ENCODE assay signal across 24 cellular contexts in the genomic region with DNA sequence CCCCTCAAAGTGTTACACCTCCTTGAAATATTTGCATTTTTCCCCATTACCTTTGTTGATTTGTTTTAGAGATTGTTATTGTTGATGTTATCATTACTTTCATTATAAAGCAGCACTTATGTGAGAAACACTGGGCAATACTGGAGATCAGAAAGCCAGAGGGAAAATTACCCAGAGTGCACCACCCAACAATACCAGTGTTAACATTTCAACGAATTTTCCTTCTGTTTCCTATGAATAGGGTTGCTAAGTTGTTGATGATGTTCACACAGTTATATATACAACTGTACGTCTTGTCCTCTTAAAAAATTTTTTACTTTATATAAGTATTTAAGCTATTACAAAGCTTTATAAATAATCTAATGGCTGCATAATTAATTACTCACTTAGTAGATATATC.
DNase-seq lines count a peak whose midpoint lies in the region; ATAC-seq, FAIRE-seq and TF ChIP-seq lines count a peak whose summit lies in the region.
"Had no signal": no experiment of that assay in that cellular context is flagged by ENCODE, and none has a peak within 500 bp of the region (broad histone marks: within the 10 kb centered on the region; RNA-seq: fewer than 3 reads in every experiment).

No MANE protein-coding gene starts in this region.

- peaks cover 26 to 61% of the 10 kb centered on the region in 2 experiments for H3K4me1 ChIP-seq in SK-N-SH (ENCODE audit: control insufficient read depth in 1 of 2, insufficient read depth in 2 of 2, low read depth in 1 of 2, low read length in 1 of 2)
- no peaks in the 10 kb centered on the region for H3K4me1 ChIP-seq in GM12878 (ENCODE audit: control insufficient read depth, insufficient read depth, low read length)
- H3K4me1 ChIP-seq in esophagus muscularis mucosa, result peaks cover 37 to 74% (median 67%) of the 10 kb centered on the region in 4 donors

- TF ChIP-seq RAD21 in SK-N-SH (IDR thresholded peaks at IDR 0.05; ENCODE audit: low read length) (no peak), GM12878 (IDR thresholded peaks at IDR 0.05; ENCODE audit: insufficient read depth, low read depth, low read length) (no peak)

- H3K9me3 ChIP-seq in SK-N-SH (no peaks in the 10 kb centered on the region), GM12878 (replicated peaks; ENCODE audit: control insufficient read depth, insufficient read depth, low read length) (no peaks in the 10 kb centered on the region), esophagus muscularis mucosa (no peaks in the 10 kb centered on the region)
- H3K9me3 ChIP-seq: BE2C; BLaER1 treated with 17β-estradiol and CSF1 and Interleukin-3, amounts not matched to agents 10 nM and 100 nM; HAP-1 had no signal

- intact Hi-C loops in GM12878 (cut with micrococcal nuclease; ENCODE audit: unreplicated experiment) (loop anchor here (10.0 kb wide), 1 partner anchor 482 kb away; no protein-coding TSS in a partner anchor), esophagus muscularis mucosa (cut with DNase I) (loop anchor here (5.0 kb wide), 1 partner anchor 204 kb away; no protein-coding TSS in a partner anchor)

- no peak overlapping the region; the same call in 1 of the 2 replicates for H2AFZ ChIP-seq in SK-N-SH (ENCODE audit: low read depth)
- no peak overlapping the region for H2AFZ ChIP-seq in GM12878 (ENCODE audit: control insufficient read depth, low read depth, low read length)
- H2AFZ ChIP-seq: GM23338 had no signal

- FAIRE-seq in GM12878 (lab: Jason Lieb, UNC), result no peak
- FAIRE-seq: A204.1, D721Med, GM19239, H54 had no signal

- 0 out of 2 replicates have a peak, but pooled peaks cover 5% of the 10 kb centered on the region for H4K20me1 ChIP-seq in SK-N-SH (ENCODE audit: insufficient read depth)
- no peaks in the 10 kb centered on the region for H4K20me1 ChIP-seq in GM12878 (ENCODE audit: control insufficient read depth, insufficient read depth)

- WGBS in SK-N-SH (ENCODE audit: low lambda C conversion rate), result 55% methylated on average over 2 of the region's 2 CpGs
- WGBS in GM12878 (ENCODE audit: insufficient coverage, insufficient replicate concordance, low lambda C conversion rate, missing lambda C conversion rate), result 23% methylated on average over 2 of the region's 2 CpGs
- 29% methylated on average over 2 of the region's 2 CpGs for WGBS in esophagus muscularis mucosa

- H3K9ac ChIP-seq in SK-N-SH (no peak overlapping the region), GM12878 (ENCODE audit: control insufficient read depth, insufficient read depth, low read length) (no peak overlapping the region)
- H3K9ac ChIP-seq: BLaER1 treated with 17β-estradiol and CSF1 and Interleukin-3, amounts not matched to agents 10 nM and 100 nM had no signal

- BruUV-seq in GM12878 (replicated peaks; lab: Mats Ljungman, UMichigan), result no TSS peak

- TF ChIP-seq POLR2A in GM12878 (IDR thresholded peaks at IDR 0.05; ENCODE audit: low read depth, low read length) (no peak), esophagus muscularis mucosa (IDR thresholded peaks at IDR 0.05; ENCODE audit: low read depth) (no peak)

- CTCF ChIA-PET in SK-N-SH (lab: Yijun Ruan, JAX), result interaction anchor here (0.8 to 13.3 kb wide), 8 partner anchors 8 to 540 kb away, joined by 3 to 280 read pairs (median 4); no protein-coding TSS in a partner anchor
- CTCF ChIA-PET in GM12878 (lab: Yijun Ruan, JAX), result interaction anchor here (0.6 to 19.6 kb wide), 6 partner anchors 9 to 1162 kb away, joined by 3 to 577 read pairs (median 4); no protein-coding TSS in a partner anchor

- peaks cover 39% of the 10 kb centered on the region for H3F3A ChIP-seq in SK-N-SH (replicated peaks; ENCODE audit: insufficient read depth)

- H3K4me3 ChIP-seq in SK-N-SH (ENCODE audit: low read depth in 2 of 2, low read length in 1 of 2) (no peak overlapping the region), GM12878 (no peak overlapping the region), esophagus muscularis mucosa (no peak overlapping the region)
- H3K4me3 ChIP-seq: BLaER1 treated with 17β-estradiol and CSF1 and Interleukin-3, amounts not matched to agents 10 nM and 100 nM; GM23338; HAP-1 had no signal

- RAD21 ChIA-PET in GM12878 (lab: Charles Lee; ENCODE audit: unreplicated experiment), result interaction anchor here (0.7 kb wide), 1 partner anchor 9 kb away, joined by 3 read pairs; no protein-coding TSS in a partner anchor

- POLR2A ChIA-PET in SK-N-SH (lab: Yijun Ruan, JAX) (no interaction called here), GM12878 (lab: Charles Lee) (no interaction called here)

- TF ChIP-seq CTCF in SK-N-SH (IDR thresholded peaks at IDR 0.05), result no peak
- no peak for TF ChIP-seq CTCF in GM12878 (IDR thresholded peaks at IDR 0.05 in 2 of 3, conservative IDR thresholded peaks at IDR 0.05 in 1 of 3; ENCODE audit: control insufficient read depth in 2 of 3, extremely low read depth in 1 of 3, insufficient read depth in 1 of 3, low read depth in 3 of 3, low read length in 3 of 3)
- TF ChIP-seq CTCF in esophagus muscularis mucosa (IDR thresholded peaks at IDR 0.05), result no peak

- TF ChIP-seq EP300 in SK-N-SH (IDR thresholded peaks at IDR 0.05; ENCODE audit: borderline replicate concordance in 1 of 2, low read depth in 1 of 2, low read length in 1 of 2), result no peak
- no peak for TF ChIP-seq EP300 in GM12878 (IDR thresholded peaks at IDR 0.05; ENCODE audit: borderline replicate concordance in 1 of 2, control insufficient read depth in 1 of 2, low read depth in 2 of 2, low read length in 2 of 2)
- no peak for TF ChIP-seq EP300 in esophagus muscularis mucosa (IDR thresholded peaks at IDR 0.05)

- no peaks in the 10 kb centered on the region for H3K9me2 ChIP-seq in SK-N-SH

- SMC1A ChIA-PET in GM12878 (lab: Charles Lee; ENCODE audit: uncharacterized antibody, unreplicated experiment), result interaction anchor here (1.0 to 1.5 kb wide), 3 partner anchors 132 to 206 kb away, joined by 3 to 5 read pairs (median 3); no protein-coding TSS in a partner anchor

- no peaks in the 10 kb centered on the region for H3K79me2 ChIP-seq in SK-N-SH (ENCODE audit: insufficient read depth)
- H3K79me2 ChIP-seq in GM12878 (ENCODE audit: control insufficient read depth, insufficient read depth, low read length), result no peaks in the 10 kb centered on the region

- H3K4me2 ChIP-seq in SK-N-SH (no peak overlapping the region), GM12878 (ENCODE audit: control insufficient read depth, insufficient read depth) (no peak overlapping the region)
- H3K4me2 ChIP-seq: BLaER1 treated with 17β-estradiol and CSF1 and Interleukin-3, amounts not matched to agents 10 nM and 100 nM; GM23338 had no signal

- H3K27me3 ChIP-seq in SK-N-SH (ENCODE audit: insufficient read depth) (no peaks in the 10 kb centered on the region), GM12878 (replicated peaks in 1 of 2; ENCODE audit: control insufficient read depth in 2 of 2, insufficient read depth in 2 of 2, low read length in 1 of 2) (no peaks in the 10 kb centered on the region), esophagus muscularis mucosa (no peaks in the 10 kb centered on the region)
- H3K27me3 ChIP-seq: BE2C had no signal

- no peak for ATAC-seq in SK-N-SH treated with all-trans-retinoic acid at 6 μM for 48 hours
- no peak for ATAC-seq in GM12878
- no peak for ATAC-seq in HG02840 (IDR thresholded peaks at IDR 0.05; ENCODE audit: low FRiP score, unreplicated experiment)
- ATAC-seq: GM23338 had no signal

- DNase-seq in SK-N-SH, result no peak
- no peak for DNase-seq in GM12878 (ENCODE audit: low read depth, low spot score)
- no peak for DNase-seq in esophagus muscularis mucosa (ENCODE audit: extremely low spot score)
- DNase-seq in activated naive CD4-positive, alpha-beta T cell treated with Interleukin-2 at 50 U/mL for 16 hours, result no peak
- no peak for DNase-seq in NCI-H2107 treated with DMSO at 0.1 percent for 48 hours (lab: John Stamatoyannopoulos, UW; ENCODE audit: unreplicated experiment)
- no peak for DNase-seq in H4 (ENCODE audit: low spot score)
- DNase-seq: ACHN; AML-193; CD4-positive, alpha-beta T cell; CD8-positive, alpha-beta memory T cell; DMS53; GF-D8; HFFc6 had no signal

- H3K27ac ChIP-seq in SK-N-SH (ENCODE audit: low read depth in 2 of 2, low read length in 1 of 2), result peak overlapping the region; percentile 85 to 94; a peak in 2 of 4 replicates
- H3K27ac ChIP-seq in GM12878 (ENCODE audit: control insufficient read depth, insufficient read depth), result no peak overlapping the region
- H3K27ac ChIP-seq in esophagus muscularis mucosa (replicated peaks in 1 of 4), result peak overlapping the region; percentile 70 to 82 (median 78)
- H3K27ac ChIP-seq: 22Rv1; BLaER1 treated with 17β-estradiol and CSF1 and Interleukin-3, amounts not matched to agents 10 nM and 100 nM had no signal

- in situ Hi-C loops in GM12878 (cut with MboI), result no loop called here

- H3K36me3 ChIP-seq in SK-N-SH (replicated peaks in 1 of 2; ENCODE audit: control insufficient read depth in 1 of 2, insufficient read depth in 2 of 2, low read length in 1 of 2) (no peaks in the 10 kb centered on the region), GM12878 (ENCODE audit: control insufficient read depth in 2 of 2, insufficient read depth in 2 of 2, low read length in 1 of 2) (no peaks in the 10 kb centered on the region), esophagus muscularis mucosa (no peaks in the 10 kb centered on the region)
- H3K36me3 ChIP-seq: BE2C; BLaER1 treated with 17β-estradiol and CSF1 and Interleukin-3, amounts not matched to agents 10 nM and 100 nM; HAP-1 had no signal

TF ChIP-seq in SK-N-SH, 30 proteins besides CTCF, POLR2A, EP300 and RAD21 (continues in another document):
- TF ChIP-seq MAX (IDR thresholded peaks at IDR 0.05; ENCODE audit: low read depth) (no peak), NRF1 (IDR thresholded peaks at IDR 0.05; ENCODE audit: low read depth, low read length) (no peak), GATA2 (CRISPR knock-in tag; IDR thresholded peaks at IDR 0.05) (no peak)

TF ChIP-seq in SK-N-SH treated with all-trans-retinoic acid at 6 μM for 48 hours, 23 proteins besides CTCF, POLR2A, EP300 and RAD21 (continues in another document):
- TF ChIP-seq SNAI2 (CRISPR knock-in tag; IDR thresholded peaks at IDR 0.05), result no peak
- TF ChIP-seq ZNF8 (CRISPR knock-in tag; IDR thresholded peaks at IDR 0.05), result no peak

TF ChIP-seq in GM12878, 131 proteins besides CTCF, POLR2A, EP300 and RAD21:
- TF ChIP-seq BMI1 (IDR thresholded peaks at IDR 0.05; ENCODE audit: borderline replicate concordance) (0 out of 2 replicates have a peak, but pooled peaks have one; percentile 26), PAX8 (IDR thresholded peaks at IDR 0.05) (no peak)
TF ChIP-seq in GM12878: peak in this region for 1.
